Comparison of ENCODE assay signal across 9 cellular contexts in genomic region chr19:4636761-4637160, GRCh38. TPM values are rescaled to one million over a fixed set of nuclear protein-coding genes. Genes with fewer than 3 reads are reported as not detected.
DNase-seq lines count a peak whose midpoint lies in the region; ATAC-seq and TF ChIP-seq lines count a peak whose summit lies in the region.
"Had no signal": no experiment of that assay in that cellular context is flagged by ENCODE, and none has a peak within 500 bp of the region (broad histone marks: within the 10 kb centered on the region; RNA-seq: fewer than 3 reads in every experiment).

No MANE protein-coding gene starts in this region.

- no peak overlapping the region for H3K27ac Mint-ChIP-seq in activated T-cell treated with anti-CD3 and anti-CD28 coated beads, Interleukin-2, amount 50 U/mL, for 24 hours
- peak overlapping the region; percentile 100 for H3K27ac Mint-ChIP-seq in T-helper 17 cell
- no peak overlapping the region for H3K27ac Mint-ChIP-seq in stimulated activated naive B cell treated with anti-CD40 and anti-IgM and Interleukin-4, amounts not matched to agents 10 μg/mL and 1 μg/mL and 100 μg/mL, for 72 hours

- peaks cover 3% of the 10 kb centered on the region for H3K36me3 Mint-ChIP-seq in activated T-cell treated with anti-CD3 and anti-CD28 coated beads, Interleukin-2, amount 50 U/mL, for 24 hours (ENCODE audit: low read depth)
- H3K36me3 Mint-ChIP-seq in T-helper 17 cell (ENCODE audit: low read depth) = no peaks in the 10 kb centered on the region
- no peaks in the 10 kb centered on the region for H3K36me3 Mint-ChIP-seq in stimulated activated naive B cell treated with anti-CD40 and anti-IgM and Interleukin-4, amounts not matched to agents 10 μg/mL and 1 μg/mL and 100 μg/mL, for 72 hours

- H3K27me3 Mint-ChIP-seq in activated T-cell treated with anti-CD3 and anti-CD28 coated beads, Interleukin-2, amount 50 U/mL, for 24 hours = peaks cover 8% of the 10 kb centered on the region
- H3K27me3 Mint-ChIP-seq in T-helper 17 cell = no peaks in the 10 kb centered on the region
- peaks cover 10 to 22% of the 10 kb centered on the region in 2 donors for H3K27me3 Mint-ChIP-seq in stimulated activated naive B cell treated with anti-CD40 and anti-IgM and Interleukin-4, amounts not matched to agents 10 μg/mL and 1 μg/mL and 100 μg/mL, for 72 hours

- H3K27ac ChIP-seq in hepatocyte = no peak overlapping the region

- ATAC-seq in T-helper 17 cell (no peak), HG03135 (IDR thresholded peaks at IDR 0.05; ENCODE audit: unreplicated experiment) (no peak)
- ATAC-seq in stimulated activated naive B cell treated with anti-CD40 and anti-IgM and Interleukin-4, amounts not matched to agents 10 μg/mL and 1 μg/mL and 100 μg/mL, for 72 hours (replicated peaks) = no peak

- H3K4me2 ChIP-seq in hepatocyte = peak overlapping the region; percentile 99

- no peak for TF ChIP-seq CTCF in hepatocyte (IDR thresholded peaks at IDR 0.05; ENCODE audit: poor library complexity)

- 66% methylated on average over 8 of the region's 8 CpGs for WGBS in hepatocyte (ENCODE audit: low lambda C conversion rate, missing lambda C conversion rate)

- no peaks in the 10 kb centered on the region for H4K20me1 ChIP-seq in hepatocyte (ENCODE audit: insufficient read depth, poor library complexity, severe bottlenecking)

- H3K9me2 ChIP-seq in hepatocyte (replicated peaks; ENCODE audit: insufficient read depth) = no peaks in the 10 kb centered on the region

- H3K4me1 ChIP-seq in hepatocyte (ENCODE audit: insufficient read depth) = peaks cover 18% of the 10 kb centered on the region

- no peaks in the 10 kb centered on the region for H3K36me3 ChIP-seq in hepatocyte (replicated peaks; ENCODE audit: insufficient read depth, low read depth)

- H3K79me2 ChIP-seq in hepatocyte = peaks cover 20% of the 10 kb centered on the region

- H3K4me3 ChIP-seq in hepatocyte = no peak overlapping the region

- H3K9me3 Mint-ChIP-seq in activated T-cell treated with anti-CD3 and anti-CD28 coated beads, Interleukin-2, amount 50 U/mL, for 24 hours = no peaks in the 10 kb centered on the region
- H3K9me3 Mint-ChIP-seq in stimulated activated naive B cell treated with anti-CD40 and anti-IgM and Interleukin-4, amounts not matched to agents 10 μg/mL and 1 μg/mL and 100 μg/mL, for 72 hours = no peaks in the 10 kb centered on the region

- peaks cover 36% of the 10 kb centered on the region for H3K4me1 Mint-ChIP-seq in activated T-cell treated with anti-CD3 and anti-CD28 coated beads, Interleukin-2, amount 50 U/mL, for 24 hours (ENCODE audit: low read depth)
- peaks cover 23% of the 10 kb centered on the region for H3K4me1 Mint-ChIP-seq in T-helper 17 cell
- H3K4me1 Mint-ChIP-seq in stimulated activated naive B cell treated with anti-CD40 and anti-IgM and Interleukin-4, amounts not matched to agents 10 μg/mL and 1 μg/mL and 100 μg/mL, for 72 hours = peaks cover 24 to 46% of the 10 kb centered on the region in 2 donors

- no peaks in the 10 kb centered on the region for H3K27me3 ChIP-seq in hepatocyte

- H3K9me3 ChIP-seq in T-helper 17 cell (ENCODE audit: control insufficient read depth, low read length, poor library complexity, severe bottlenecking) (no peaks in the 10 kb centered on the region), hepatocyte (ENCODE audit: low read depth) (no peaks in the 10 kb centered on the region)

- peak overlapping the region; percentile 52 for H3K4me3 Mint-ChIP-seq in activated T-cell treated with anti-CD3 and anti-CD28 coated beads, Interleukin-2, amount 50 U/mL, for 24 hours
- no peak overlapping the region for H3K4me3 Mint-ChIP-seq in T-helper 17 cell
- H3K4me3 Mint-ChIP-seq in stimulated activated naive B cell treated with anti-CD40 and anti-IgM and Interleukin-4, amounts not matched to agents 10 μg/mL and 1 μg/mL and 100 μg/mL, for 72 hours = peak overlapping the region; percentile 69 to 77

- peak overlapping the region; percentile 97 for H2AFZ ChIP-seq in hepatocyte

- DNase-seq in activated T-cell treated with anti-CD3 and anti-CD28 coated beads, Interleukin-2, amount 50 U/mL, for 24 hours = no peak
- DNase-seq in activated T-cell treated with anti-CD3 and anti-CD28 coated beads for 4 hours (no peak), T-helper 17 cell (no peak), hepatocyte (ENCODE audit: low spot score) (no peak), EL (no peak), NCI-H69 (lab: John Stamatoyannopoulos, UW) (no peak)
- DNase-seq in stimulated activated naive B cell treated with anti-CD40 and anti-IgM and Interleukin-4, amounts not matched to agents 10 μg/mL and 1 μg/mL and 100 μg/mL, for 72 hours = no peak
- DNase-seq: occipital lobe had no signal

RNA-seq across cellular contexts. Expression of gene TNFAIP8L1, which starts 2.6 kb away (rescaled TPM):
- total RNA-seq in T-helper 17 cell (10 to 100 TPM; 14.9 to 18.3 TPM), hepatocyte (10.0 and 13.6 TPM in 2 replicates)
- 8.7 and 14.3 TPM in 2 replicates for polyA plus RNA-seq in hepatocyte

RNA-seq across cellular contexts. Expression of gene MYDGF, which starts 33.4 kb away (rescaled TPM):
- total RNA-seq in T-helper 17 cell = 10 to 100 TPM; 33.9 to 37.9 TPM
- total RNA-seq in hepatocyte = 125 and 158 TPM in 2 replicates
- polyA plus RNA-seq in hepatocyte = 365 and 405 TPM in 2 replicates
